1 cellular context compared by ENCODE assay signal in genomic region chr5:140570058-140570457, GRCh38.
A peak's percentile ranks its signal among the peaks of the same experiment; 100 is the strongest.
TF ChIP-seq lines count a peak whose summit lies in the region.

No MANE protein-coding gene starts in this region.

TF ChIP-seq in HepG2, 621 proteins besides CTCF, POLR2A, EP300 and RAD21:
- TF ChIP-seq AKNA (CRISPR knock-in tag; IDR thresholded peaks at IDR 0.05; ENCODE audit: borderline replicate concordance) = no peak
- TF ChIP-seq MNT (IDR thresholded peaks at IDR 0.05) = peak; percentile 41; the same call in 1 of the 2 replicates
